In the genomic region with DNA sequence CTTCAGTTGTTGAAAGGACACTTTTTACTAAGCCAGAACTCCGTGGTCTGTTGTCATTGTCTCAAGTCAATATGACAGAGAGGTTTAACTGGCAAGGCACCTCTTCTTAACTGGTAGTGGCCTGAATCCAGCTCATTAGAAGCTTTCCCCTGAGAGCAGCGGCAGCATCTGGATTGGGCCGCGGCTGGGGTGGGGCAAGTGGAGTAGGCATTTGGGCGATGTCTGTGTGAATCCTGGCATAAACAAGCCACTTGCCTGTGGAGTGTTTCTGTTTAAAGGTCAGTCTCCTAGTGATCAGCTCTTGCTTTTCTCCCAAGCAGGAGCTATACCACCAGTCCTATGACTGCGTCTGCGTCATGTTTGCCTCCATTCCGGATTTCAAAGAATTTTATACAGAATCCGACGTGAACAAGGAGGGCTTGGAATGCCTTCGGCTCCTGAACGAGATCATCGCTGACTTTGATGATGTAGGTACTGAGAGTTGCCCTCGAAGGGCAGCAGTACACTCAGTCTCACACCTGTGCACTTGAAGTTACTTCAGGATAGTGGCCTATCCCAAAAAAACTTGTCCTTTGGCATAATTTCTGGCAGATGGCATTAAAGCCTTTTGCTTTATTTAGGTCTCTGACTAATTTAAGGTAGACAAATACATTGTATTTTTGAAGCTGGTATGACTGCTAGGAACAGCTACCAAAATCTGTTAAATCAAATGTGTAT, we compare ENCODE assay signal across 22 cellular contexts. TPM values are rescaled to one million over a fixed set of nuclear protein-coding genes. Genes with fewer than 3 reads are reported as not detected.
DNase-seq lines count a peak whose midpoint lies in the region; ATAC-seq and TF ChIP-seq lines count a peak whose summit lies in the region.
"Had no signal": no experiment of that assay in that cellular context is flagged by ENCODE, and none has a peak within 500 bp of the region (broad histone marks: within the 10 kb centered on the region; RNA-seq: fewer than 3 reads in every experiment).

No MANE protein-coding gene starts in this region.

- intact Hi-C loops in sciatic nerve (cut with DNase I) (no loop called here), spleen (cut with DNase I; ENCODE audit: low total_unique reads) (no loop called here)

- H3K27me3 ChIP-seq in spleen (replicated peaks in 1 of 7), result no peaks in the 10 kb centered on the region
- H3K27me3 ChIP-seq: cardiac muscle cell had no signal

- TF ChIP-seq CTCF in spleen (IDR thresholded peaks at IDR 0.05 in 8 of 11, conservative IDR thresholded peaks at IDR 0.05 in 3 of 11), result no peak

- DNase-seq in DMS79 (lab: John Stamatoyannopoulos, UW) (peak; percentile 54), NCI-H2107 (lab: John Stamatoyannopoulos, UW) (peak; percentile 39), sciatic nerve (ENCODE audit: low spot score) (no peak), spleen (no peak), NCI-H146 treated with DMSO at 0.1 percent for 48 hours (lab: John Stamatoyannopoulos, UW; ENCODE audit: unreplicated experiment) (no peak)
- DNase-seq: CD4-positive, alpha-beta T cell; DND-41; foreskin melanocyte; left cardiac atrium; NCI-H2171; small intestine; stimulated activated CD4-positive, alpha-beta T cell treated with anti-CD3 and anti-CD28 coated beads, Interleukin-4, amount 100 ng/mL, for 24 hours had no signal

- peak overlapping the region; percentile 86 for H3K27ac ChIP-seq in cingulate gyrus (ENCODE audit: low read depth, low read length)
- no peak overlapping the region for H3K27ac ChIP-seq in spleen
- H3K27ac ChIP-seq: cardiac muscle cell, KMS-11 had no signal

- H3K9me3 ChIP-seq in spleen, result no peaks in the 10 kb centered on the region

- ATAC-seq in sciatic nerve, result peak; percentile 51
- ATAC-seq in HG03432 (IDR thresholded peaks at IDR 0.05; ENCODE audit: unreplicated experiment), result no peak
- no peak for ATAC-seq in HG02840 (IDR thresholded peaks at IDR 0.05; ENCODE audit: low FRiP score, unreplicated experiment)
- ATAC-seq: activated T-helper 17 cell treated with anti-CD3 and anti-CD28 coated beads, Interleukin-2, amount 50 U/mL, for 72 hours had no signal

- no peaks in the 10 kb centered on the region for H3K4me1 ChIP-seq in spleen

- H3K36me3 ChIP-seq in spleen, result no peaks in the 10 kb centered on the region
- H3K36me3 ChIP-seq: cardiac muscle cell had no signal

- H3K4me3 ChIP-seq in spleen, result no peak overlapping the region
- H3K4me3 ChIP-seq: cardiac muscle cell had no signal

- 83 to 95% (median 89%) methylated on average over 14 of the region's 14 CpGs for WGBS in spleen, 5 donors

- no peak for TF ChIP-seq POLR2A in spleen (IDR thresholded peaks at IDR 0.05)

RNA-seq across cellular contexts. Expression of gene CFAP90, which starts 48.9 kb away (rescaled TPM):
- total RNA-seq in sciatic nerve (0.36 TPM), spleen (under 1 TPM in 1 of 7 donors, not detected in 6; 0.60 TPM)
- under 1 TPM in 2 of 3 donors, not detected in 1; 0.17 to 0.27 TPM for polyA plus RNA-seq in spleen
- total RNA-seq: activated T-helper 17 cell treated with anti-CD3 and anti-CD28 coated beads, Interleukin-2, amount 50 U/mL, for 72 hours; cardiac muscle cell; CD4-positive, alpha-beta T cell; epithelial cell of proximal tubule; HT-29; mononuclear cell; RPMI7951 had no signal

Comparison
In these comparisons a context has a peak if more than half of its experiments do, and no peak if none do; other contexts are left out.
1. DNase-seq: peak in DMS79 (single experiment) and NCI-H2107 (single experiment); none in sciatic nerve (single experiment), spleen (single experiment) and NCI-H146 treated with DMSO at 0.1 percent for 48 hours (single experiment).